In genomic region chr3:24495334-24495994, GRCh38 we compare ENCODE assay signal across 1 cellular context.
A peak's percentile ranks its signal among the peaks of the same experiment; 100 is the strongest.
TF ChIP-seq lines count a peak whose summit lies in the region.

No MANE protein-coding gene starts in this region.

TF ChIP-seq in HEK293, 187 proteins besides CTCF, POLR2A, EP300 and RAD21 (continued from another document):
- no peak for TF ChIP-seq ZNF280C (tag by site-specific recombination; IDR thresholded peaks at IDR 0.05)
- peak; percentile 76 for TF ChIP-seq YY1 (tag by site-specific recombination; IDR thresholded peaks at IDR 0.05)
- no peak for TF ChIP-seq ZNF175 (tag by site-specific recombination; IDR thresholded peaks at IDR 0.05)
- no peak for TF ChIP-seq ATF2 (tag by site-specific recombination; IDR thresholded peaks at IDR 0.05; ENCODE audit: low read depth)
- no peak for TF ChIP-seq ZNF548 (tag by site-specific recombination; IDR thresholded peaks at IDR 0.05)
- peak; percentile 99 for TF ChIP-seq ZFHX2 (tag by site-specific recombination; conservative IDR thresholded peaks at IDR 0.05)
- TF ChIP-seq ZNF654 (tag by site-specific recombination; IDR thresholded peaks at IDR 0.05; ENCODE audit: low read depth), result no peak
- 0 out of 2 replicates have a peak, but pooled peaks have one; percentile 13 for TF ChIP-seq ZNF416 (tag by site-specific recombination; IDR thresholded peaks at IDR 0.05)
- no peak for TF ChIP-seq ZNF585B (tag by site-specific recombination; IDR thresholded peaks at IDR 0.05)
- TF ChIP-seq ZNF274 (IDR thresholded peaks at IDR 0.05; ENCODE audit: low read length), result no peak
- TF ChIP-seq ZNF274 (tag by site-specific recombination; IDR thresholded peaks at IDR 0.05; ENCODE audit: borderline replicate concordance), result no peak
- peak; percentile 40; the same call in 1 of the 2 replicates for TF ChIP-seq ZFP37 (tag by site-specific recombination; IDR thresholded peaks at IDR 0.05)
- peak; percentile 46; the same call in 1 of the 2 replicates for TF ChIP-seq KLF17 (tag by site-specific recombination; IDR thresholded peaks at IDR 0.05)
- peak; percentile 79 for TF ChIP-seq KLF8 (tag by site-specific recombination; IDR thresholded peaks at IDR 0.05)
- TF ChIP-seq, protein P1, sequence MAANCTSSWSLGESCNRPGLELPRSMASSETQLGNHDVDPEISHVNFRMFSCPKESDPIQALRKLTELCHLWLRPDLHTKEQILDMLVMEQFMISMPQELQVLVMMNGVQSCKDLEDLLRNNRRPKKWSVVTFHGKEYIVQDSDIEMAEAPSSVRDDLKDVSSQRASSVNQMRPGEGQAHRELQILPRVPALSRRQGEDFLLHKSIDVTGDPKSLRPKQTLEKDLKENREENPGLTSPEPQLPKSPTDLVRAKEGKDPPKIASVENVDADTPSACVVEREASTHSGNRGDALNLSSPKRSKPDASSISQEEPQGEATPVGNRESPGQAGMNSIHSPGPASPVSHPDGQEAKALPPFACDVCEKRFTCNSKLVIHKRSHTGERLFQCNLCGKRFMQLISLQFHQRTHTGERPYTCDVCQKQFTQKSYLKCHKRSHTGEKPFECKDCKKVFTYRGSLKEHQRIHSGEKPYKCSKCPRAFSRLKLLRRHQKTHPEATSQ (tag by site-specific recombination; IDR thresholded peaks at IDR 0.05), result no peak
- no peak for TF ChIP-seq ZNF677 (tag by site-specific recombination; IDR thresholded peaks at IDR 0.05)
- no peak for TF ChIP-seq ZNF560 (tag by site-specific recombination; IDR thresholded peaks at IDR 0.05; ENCODE audit: borderline replicate concordance)
- TF ChIP-seq, protein P2, sequence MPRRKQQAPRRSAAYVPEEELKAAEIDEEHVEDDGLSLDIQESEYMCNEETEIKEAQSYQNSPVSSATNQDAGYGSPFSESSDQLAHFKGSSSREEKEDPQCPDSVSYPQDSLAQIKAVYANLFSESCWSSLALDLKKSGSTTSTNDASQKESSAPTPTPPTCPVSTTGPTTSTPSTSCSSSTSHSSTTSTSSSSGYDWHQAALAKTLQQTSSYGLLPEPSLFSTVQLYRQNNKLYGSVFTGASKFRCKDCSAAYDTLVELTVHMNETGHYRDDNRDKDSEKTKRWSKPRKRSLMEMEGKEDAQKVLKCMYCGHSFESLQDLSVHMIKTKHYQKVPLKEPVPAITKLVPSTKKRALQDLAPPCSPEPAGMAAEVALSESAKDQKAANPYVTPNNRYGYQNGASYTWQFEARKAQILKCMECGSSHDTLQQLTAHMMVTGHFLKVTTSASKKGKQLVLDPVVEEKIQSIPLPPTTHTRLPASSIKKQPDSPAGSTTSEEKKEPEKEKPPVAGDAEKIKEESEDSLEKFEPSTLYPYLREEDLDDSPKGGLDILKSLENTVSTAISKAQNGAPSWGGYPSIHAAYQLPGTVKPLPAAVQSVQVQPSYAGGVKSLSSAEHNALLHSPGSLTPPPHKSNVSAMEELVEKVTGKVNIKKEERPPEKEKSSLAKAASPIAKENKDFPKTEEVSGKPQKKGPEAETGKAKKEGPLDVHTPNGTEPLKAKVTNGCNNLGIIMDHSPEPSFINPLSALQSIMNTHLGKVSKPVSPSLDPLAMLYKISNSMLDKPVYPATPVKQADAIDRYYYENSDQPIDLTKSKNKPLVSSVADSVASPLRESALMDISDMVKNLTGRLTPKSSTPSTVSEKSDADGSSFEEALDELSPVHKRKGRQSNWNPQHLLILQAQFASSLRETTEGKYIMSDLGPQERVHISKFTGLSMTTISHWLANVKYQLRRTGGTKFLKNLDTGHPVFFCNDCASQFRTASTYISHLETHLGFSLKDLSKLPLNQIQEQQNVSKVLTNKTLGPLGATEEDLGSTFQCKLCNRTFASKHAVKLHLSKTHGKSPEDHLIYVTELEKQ (tag by site-specific recombination; IDR thresholded peaks at IDR 0.05; ENCODE audit: borderline replicate concordance), result no peak
- no peak for TF ChIP-seq ZNF530 (tag by site-specific recombination; IDR thresholded peaks at IDR 0.05; ENCODE audit: low read depth)
- TF ChIP-seq ZNF391 (tag by site-specific recombination; IDR thresholded peaks at IDR 0.05; ENCODE audit: borderline replicate concordance, low read depth), result peak; percentile 60; the same call in 1 of the 2 replicates
- TF ChIP-seq ZNF571 (tag by site-specific recombination; IDR thresholded peaks at IDR 0.05), result no peak
- no peak for TF ChIP-seq MEIS1 (CRISPR knock-in tag; IDR thresholded peaks at IDR 0.05; ENCODE audit: borderline replicate concordance)
- peak; percentile 51; the same call in 1 of the 2 replicates for TF ChIP-seq ZNF785 (tag by site-specific recombination; IDR thresholded peaks at IDR 0.05)
- TF ChIP-seq SETDB1 (IDR thresholded peaks at IDR 0.05; ENCODE audit: insufficient read length, low read length), result no peak
- peak; percentile 42 for TF ChIP-seq ZNF423 (tag by site-specific recombination; IDR thresholded peaks at IDR 0.05)
- TF ChIP-seq, protein P3, sequence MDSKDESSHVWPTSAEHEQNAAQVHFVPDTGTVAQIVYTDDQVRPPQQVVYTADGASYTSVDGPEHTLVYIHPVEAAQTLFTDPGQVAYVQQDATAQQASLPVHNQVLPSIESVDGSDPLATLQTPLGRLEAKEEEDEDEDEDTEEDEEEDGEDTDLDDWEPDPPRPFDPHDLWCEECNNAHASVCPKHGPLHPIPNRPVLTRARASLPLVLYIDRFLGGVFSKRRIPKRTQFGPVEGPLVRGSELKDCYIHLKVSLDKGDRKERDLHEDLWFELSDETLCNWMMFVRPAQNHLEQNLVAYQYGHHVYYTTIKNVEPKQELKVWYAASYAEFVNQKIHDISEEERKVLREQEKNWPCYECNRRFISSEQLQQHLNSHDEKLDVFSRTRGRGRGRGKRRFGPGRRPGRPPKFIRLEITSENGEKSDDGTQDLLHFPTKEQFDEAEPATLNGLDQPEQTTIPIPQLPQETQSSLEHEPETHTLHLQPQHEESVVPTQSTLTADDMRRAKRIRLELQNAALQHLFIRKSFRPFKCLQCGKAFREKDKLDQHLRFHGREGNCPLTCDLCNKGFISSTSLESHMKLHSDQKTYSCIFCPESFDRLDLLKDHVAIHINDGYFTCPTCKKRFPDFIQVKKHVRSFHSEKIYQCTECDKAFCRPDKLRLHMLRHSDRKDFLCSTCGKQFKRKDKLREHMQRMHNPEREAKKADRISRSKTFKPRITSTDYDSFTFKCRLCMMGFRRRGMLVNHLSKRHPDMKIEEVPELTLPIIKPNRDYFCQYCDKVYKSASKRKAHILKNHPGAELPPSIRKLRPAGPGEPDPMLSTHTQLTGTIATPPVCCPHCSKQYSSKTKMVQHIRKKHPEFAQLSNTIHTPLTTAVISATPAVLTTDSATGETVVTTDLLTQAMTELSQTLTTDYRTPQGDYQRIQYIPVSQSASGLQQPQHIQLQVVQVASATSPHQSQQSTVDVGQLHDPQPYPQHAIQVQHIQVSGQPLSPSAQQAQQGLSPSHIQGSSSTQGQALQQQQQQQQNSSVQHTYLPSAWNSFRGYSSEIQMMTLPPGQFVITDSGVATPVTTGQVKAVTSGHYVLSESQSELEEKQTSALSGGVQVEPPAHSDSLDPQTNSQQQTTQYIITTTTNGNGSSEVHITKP (tag by site-specific recombination; IDR thresholded peaks at IDR 0.05), result peak; percentile 92
- TF ChIP-seq, protein P4, sequence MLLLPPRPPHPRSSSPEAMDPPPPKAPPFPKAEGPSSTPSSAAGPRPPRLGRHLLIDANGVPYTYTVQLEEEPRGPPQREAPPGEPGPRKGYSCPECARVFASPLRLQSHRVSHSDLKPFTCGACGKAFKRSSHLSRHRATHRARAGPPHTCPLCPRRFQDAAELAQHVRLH (tag by site-specific recombination; IDR thresholded peaks at IDR 0.05), result no peak
- peak; percentile 66 for TF ChIP-seq ZNF449 (tag by site-specific recombination; IDR thresholded peaks at IDR 0.05)
- TF ChIP-seq ZBTB48 (tag by site-specific recombination; IDR thresholded peaks at IDR 0.05), result peak; percentile 63; the same call in 1 of the 2 replicates
